In genomic region chr2:238097201-238097987, GRCh38 we compare ENCODE assay signal across 1 cellular context.
TF ChIP-seq lines count a peak whose summit lies in the region.

No MANE protein-coding gene starts in this region.

TF ChIP-seq in SK-N-SH treated with all-trans-retinoic acid at 6 μM for 48 hours, 23 proteins besides CTCF, POLR2A, EP300 and RAD21 (continued from another document):
- TF ChIP-seq, protein P1, sequence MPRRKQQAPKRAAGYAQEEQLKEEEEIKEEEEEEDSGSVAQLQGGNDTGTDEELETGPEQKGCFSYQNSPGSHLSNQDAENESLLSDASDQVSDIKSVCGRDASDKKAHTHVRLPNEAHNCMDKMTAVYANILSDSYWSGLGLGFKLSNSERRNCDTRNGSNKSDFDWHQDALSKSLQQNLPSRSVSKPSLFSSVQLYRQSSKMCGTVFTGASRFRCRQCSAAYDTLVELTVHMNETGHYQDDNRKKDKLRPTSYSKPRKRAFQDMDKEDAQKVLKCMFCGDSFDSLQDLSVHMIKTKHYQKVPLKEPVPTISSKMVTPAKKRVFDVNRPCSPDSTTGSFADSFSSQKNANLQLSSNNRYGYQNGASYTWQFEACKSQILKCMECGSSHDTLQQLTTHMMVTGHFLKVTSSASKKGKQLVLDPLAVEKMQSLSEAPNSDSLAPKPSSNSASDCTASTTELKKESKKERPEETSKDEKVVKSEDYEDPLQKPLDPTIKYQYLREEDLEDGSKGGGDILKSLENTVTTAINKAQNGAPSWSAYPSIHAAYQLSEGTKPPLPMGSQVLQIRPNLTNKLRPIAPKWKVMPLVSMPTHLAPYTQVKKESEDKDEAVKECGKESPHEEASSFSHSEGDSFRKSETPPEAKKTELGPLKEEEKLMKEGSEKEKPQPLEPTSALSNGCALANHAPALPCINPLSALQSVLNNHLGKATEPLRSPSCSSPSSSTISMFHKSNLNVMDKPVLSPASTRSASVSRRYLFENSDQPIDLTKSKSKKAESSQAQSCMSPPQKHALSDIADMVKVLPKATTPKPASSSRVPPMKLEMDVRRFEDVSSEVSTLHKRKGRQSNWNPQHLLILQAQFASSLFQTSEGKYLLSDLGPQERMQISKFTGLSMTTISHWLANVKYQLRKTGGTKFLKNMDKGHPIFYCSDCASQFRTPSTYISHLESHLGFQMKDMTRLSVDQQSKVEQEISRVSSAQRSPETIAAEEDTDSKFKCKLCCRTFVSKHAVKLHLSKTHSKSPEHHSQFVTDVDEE (CRISPR knock-in tag; IDR thresholded peaks at IDR 0.05) = no peak
- TF ChIP-seq CSDC2 (CRISPR knock-in tag; IDR thresholded peaks at IDR 0.05) (no peak), BACH2 (CRISPR knock-in tag; IDR thresholded peaks at IDR 0.05; ENCODE audit: borderline replicate concordance) (no peak), ZC3H10 (CRISPR knock-in tag; IDR thresholded peaks at IDR 0.05) (no peak), ZNF8 (CRISPR knock-in tag; IDR thresholded peaks at IDR 0.05) (no peak), ZFP3 (CRISPR knock-in tag; IDR thresholded peaks at IDR 0.05) (no peak), ISL1 (CRISPR knock-in tag; IDR thresholded peaks at IDR 0.05) (no peak), RARB (CRISPR knock-in tag; IDR thresholded peaks at IDR 0.05) (no peak), CREB5 (CRISPR knock-in tag; IDR thresholded peaks at IDR 0.05; ENCODE audit: low read depth) (no peak), TCF4 (CRISPR knock-in tag; IDR thresholded peaks at IDR 0.05; ENCODE audit: borderline replicate concordance) (no peak), PPARA (CRISPR knock-in tag; IDR thresholded peaks at IDR 0.05; ENCODE audit: borderline replicate concordance) (no peak), ZFP30 (CRISPR knock-in tag; IDR thresholded peaks at IDR 0.05) (no peak), TOX (CRISPR knock-in tag; IDR thresholded peaks at IDR 0.05; ENCODE audit: borderline replicate concordance) (no peak), ESRRG (CRISPR knock-in tag; IDR thresholded peaks at IDR 0.05) (no peak), OSR1 (CRISPR knock-in tag; IDR thresholded peaks at IDR 0.05) (no peak), POU6F1 (CRISPR knock-in tag; IDR thresholded peaks at IDR 0.05; ENCODE audit: borderline replicate concordance, low read depth) (no peak)
- TF ChIP-seq, protein P2, sequence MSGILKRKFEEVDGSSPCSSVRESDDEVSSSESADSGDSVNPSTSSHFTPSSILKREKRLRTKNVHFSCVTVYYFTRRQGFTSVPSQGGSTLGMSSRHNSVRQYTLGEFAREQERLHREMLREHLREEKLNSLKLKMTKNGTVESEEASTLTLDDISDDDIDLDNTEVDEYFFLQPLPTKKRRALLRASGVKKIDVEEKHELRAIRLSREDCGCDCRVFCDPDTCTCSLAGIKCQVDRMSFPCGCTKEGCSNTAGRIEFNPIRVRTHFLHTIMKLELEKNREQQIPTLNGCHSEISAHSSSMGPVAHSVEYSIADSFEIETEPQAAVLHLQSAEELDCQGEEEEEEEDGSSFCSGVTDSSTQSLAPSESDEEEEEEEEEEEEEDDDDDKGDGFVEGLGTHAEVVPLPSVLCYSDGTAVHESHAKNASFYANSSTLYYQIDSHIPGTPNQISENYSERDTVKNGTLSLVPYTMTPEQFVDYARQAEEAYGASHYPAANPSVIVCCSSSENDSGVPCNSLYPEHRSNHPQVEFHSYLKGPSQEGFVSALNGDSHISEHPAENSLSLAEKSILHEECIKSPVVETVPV (CRISPR knock-in tag; IDR thresholded peaks at IDR 0.05) = no peak
- TF ChIP-seq, protein P3, sequence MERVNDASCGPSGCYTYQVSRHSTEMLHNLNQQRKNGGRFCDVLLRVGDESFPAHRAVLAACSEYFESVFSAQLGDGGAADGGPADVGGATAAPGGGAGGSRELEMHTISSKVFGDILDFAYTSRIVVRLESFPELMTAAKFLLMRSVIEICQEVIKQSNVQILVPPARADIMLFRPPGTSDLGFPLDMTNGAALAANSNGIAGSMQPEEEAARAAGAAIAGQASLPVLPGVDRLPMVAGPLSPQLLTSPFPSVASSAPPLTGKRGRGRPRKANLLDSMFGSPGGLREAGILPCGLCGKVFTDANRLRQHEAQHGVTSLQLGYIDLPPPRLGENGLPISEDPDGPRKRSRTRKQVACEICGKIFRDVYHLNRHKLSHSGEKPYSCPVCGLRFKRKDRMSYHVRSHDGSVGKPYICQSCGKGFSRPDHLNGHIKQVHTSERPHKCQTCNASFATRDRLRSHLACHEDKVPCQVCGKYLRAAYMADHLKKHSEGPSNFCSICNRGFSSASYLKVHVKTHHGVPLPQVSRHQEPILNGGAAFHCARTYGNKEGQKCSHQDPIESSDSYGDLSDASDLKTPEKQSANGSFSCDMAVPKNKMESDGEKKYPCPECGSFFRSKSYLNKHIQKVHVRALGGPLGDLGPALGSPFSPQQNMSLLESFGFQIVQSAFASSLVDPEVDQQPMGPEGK (CRISPR knock-in tag; IDR thresholded peaks at IDR 0.05; ENCODE audit: borderline replicate concordance) = no peak
